In genomic region chr12:52052471-52053186, GRCh38 we compare ENCODE assay signal across 9 cellular contexts.
DNase-seq lines count a peak whose midpoint lies in the region; ATAC-seq and TF ChIP-seq lines count a peak whose summit lies in the region.
"Had no signal": no experiment of that assay in that cellular context is flagged by ENCODE, and none has a peak within 500 bp of the region (broad histone marks: within the 10 kb centered on the region; RNA-seq: fewer than 3 reads in every experiment).

No MANE protein-coding gene starts in this region.

- TF ChIP-seq CTCF in GM12864 (IDR thresholded peaks at IDR 0.05; ENCODE audit: low read depth, low read length, missing control alignments) (no peak), SU-DHL-6 (IDR thresholded peaks at IDR 0.05; ENCODE audit: insufficient read depth, low read length, poor library complexity, severe bottlenecking) (no peak), epithelial cell of esophagus (IDR thresholded peaks at IDR 0.05; ENCODE audit: insufficient read depth, low read depth, low read length, missing control alignments) (no peak)

- no peak for ATAC-seq in HG02981 (IDR thresholded peaks at IDR 0.05; ENCODE audit: unreplicated experiment)
- no peak for ATAC-seq in GM21619 (IDR thresholded peaks at IDR 0.05; ENCODE audit: unreplicated experiment)

- H3K9ac ChIP-seq in SU-DHL-6 (ENCODE audit: low read length) (peak overlapping the region; percentile 64), rectal smooth muscle tissue (ENCODE audit: low read length) (peak overlapping the region; percentile 5)
- H3K9ac ChIP-seq: KMS-11 had no signal

- H3K4me2 ChIP-seq in SU-DHL-6 (ENCODE audit: low read depth, low read length, poor library complexity, severe bottlenecking), result peak overlapping the region; percentile 56

- peaks cover 15% of the 10 kb centered on the region for H3K4me1 ChIP-seq in rectal smooth muscle tissue (ENCODE audit: control insufficient read depth, insufficient read depth, low read length)

- H2AFZ ChIP-seq in SU-DHL-6 (ENCODE audit: low read depth, low read length, severe bottlenecking), result no peak overlapping the region

- no peak for DNase-seq in GM12864 (ENCODE audit: low read depth)
- DNase-seq in epithelial cell of esophagus (ENCODE audit: low read depth), result peak; percentile 54
- no peak for DNase-seq in OCI-M2 (lab: John Stamatoyannopoulos, UW; ENCODE audit: unreplicated experiment)
- DNase-seq in islet precursor cell, result no peak

- H3K36me3 ChIP-seq in SU-DHL-6 (ENCODE audit: low read length), result no peaks in the 10 kb centered on the region
- peaks cover 14% of the 10 kb centered on the region for H3K36me3 ChIP-seq in rectal smooth muscle tissue (ENCODE audit: control insufficient read depth, insufficient read depth, low read length)

- H3K27ac ChIP-seq in SU-DHL-6 (ENCODE audit: low read depth, low read length) (no peak overlapping the region), rectal smooth muscle tissue (ENCODE audit: low read depth, low read length) (peak overlapping the region; percentile 83)
- H3K27ac ChIP-seq: KMS-11 had no signal

- H3K4me3 ChIP-seq in GM12864 (ENCODE audit: low read depth, low read length), result peak overlapping the region; percentile 53
- peak overlapping the region; percentile 54 for H3K4me3 ChIP-seq in SU-DHL-6 (ENCODE audit: insufficient read depth, low read length, poor library complexity, severe bottlenecking)
- no peak overlapping the region for H3K4me3 ChIP-seq in epithelial cell of esophagus (ENCODE audit: low read length)
- H3K4me3 ChIP-seq in rectal smooth muscle tissue (ENCODE audit: low read length), result peak overlapping the region; percentile 91

- no peaks in the 10 kb centered on the region for H3K9me2 ChIP-seq in SU-DHL-6 (replicated peaks; ENCODE audit: insufficient read depth, low read length)

- H3F3A ChIP-seq in SU-DHL-6 (ENCODE audit: insufficient read depth), result no peaks in the 10 kb centered on the region

- no peaks in the 10 kb centered on the region for H3K27me3 ChIP-seq in SU-DHL-6 (ENCODE audit: low read length)
- H3K27me3 ChIP-seq in rectal smooth muscle tissue (ENCODE audit: control insufficient read depth, insufficient read depth, low read length), result no peaks in the 10 kb centered on the region

- no peaks in the 10 kb centered on the region for H3K9me3 ChIP-seq in SU-DHL-6 (ENCODE audit: insufficient read depth, low read length)

- H4K20me1 ChIP-seq in SU-DHL-6 (ENCODE audit: low read depth, low read length), result no peaks in the 10 kb centered on the region

- no peaks in the 10 kb centered on the region for H3K79me2 ChIP-seq in SU-DHL-6 (ENCODE audit: insufficient read depth, low read length)
